9 cellular contexts compared by ENCODE assay signal in the genomic region with DNA sequence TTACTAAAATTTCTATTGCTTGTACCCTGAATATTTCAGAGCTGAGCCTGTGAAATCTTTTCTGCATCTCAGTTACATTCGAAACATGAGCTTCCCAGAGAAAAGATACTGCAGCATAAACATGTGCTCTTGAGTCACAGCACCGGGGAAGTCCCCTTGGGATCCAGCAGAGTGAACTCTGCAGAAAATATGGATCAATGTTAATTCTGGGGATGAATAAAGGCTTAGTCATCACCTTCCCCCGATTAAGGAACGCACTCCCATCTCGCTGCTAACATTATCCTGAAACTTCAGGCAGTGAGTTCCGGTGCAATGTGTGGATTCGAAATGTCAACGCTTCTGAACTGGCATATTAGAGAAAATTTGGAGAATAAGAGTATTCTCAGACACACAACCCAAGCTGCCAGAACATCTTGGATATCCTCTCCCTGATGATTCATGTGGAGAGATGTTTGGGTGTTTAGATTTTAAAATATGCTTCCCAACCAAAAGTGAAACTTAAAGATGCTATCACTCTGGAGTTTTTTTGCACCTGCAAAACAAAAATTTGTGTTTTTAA.
DNase-seq lines count a peak whose midpoint lies in the region; ATAC-seq and TF ChIP-seq lines count a peak whose summit lies in the region.
"Had no signal": no experiment of that assay in that cellular context is flagged by ENCODE, and none has a peak within 500 bp of the region (broad histone marks: within the 10 kb centered on the region; RNA-seq: fewer than 3 reads in every experiment).

No MANE protein-coding gene starts in this region.

- H3K4me3 ChIP-seq in Panc1 (ENCODE audit: low read depth in 2 of 2, low read length in 2 of 2) (peak overlapping the region; percentile 29 to 37), epithelial cell of esophagus (ENCODE audit: low read length) (peak overlapping the region; percentile 30), osteoblast (ENCODE audit: insufficient read depth, low read length) (peak overlapping the region; percentile 59)

- CTCF ChIA-PET in Panc1 (lab: Charles Lee) = no interaction called here

- H3K9me3 ChIP-seq in Panc1 (ENCODE audit: control insufficient read depth, insufficient read depth, low read depth, low read length) (no peaks in the 10 kb centered on the region), osteoblast (ENCODE audit: low read depth, low read length) (no peaks in the 10 kb centered on the region)

- no peak overlapping the region for H2AFZ ChIP-seq in osteoblast (ENCODE audit: low read length)

- BruUV-seq in Panc1 (replicated peaks; lab: Mats Ljungman, UMichigan) = no TSS peak

- H3K36me3 ChIP-seq in Panc1 (ENCODE audit: control insufficient read depth, insufficient read depth, low read length) (no peaks in the 10 kb centered on the region), osteoblast (ENCODE audit: insufficient read depth, low read length) (peaks cover 12% of the 10 kb centered on the region)

- in situ Hi-C loops in Panc1 (cut with HindIII; ENCODE audit: low pct_unique_long_range_greater_than_20kb, low sequenced_read_pairs) = no loop called here

- peak; percentile 92 for ATAC-seq in Panc1
- no peak for ATAC-seq in GM21515 (IDR thresholded peaks at IDR 0.05; ENCODE audit: unreplicated experiment)
- ATAC-seq in GM19023 (IDR thresholded peaks at IDR 0.05; ENCODE audit: unreplicated experiment) = no peak
- ATAC-seq in GM18520 (IDR thresholded peaks at IDR 0.05; ENCODE audit: unreplicated experiment) = no peak
- no peak for ATAC-seq in GM19467 (IDR thresholded peaks at IDR 0.05; ENCODE audit: unreplicated experiment)

- H3K4me2 ChIP-seq in osteoblast (ENCODE audit: insufficient read depth, low read length) = peak overlapping the region; percentile 69

- H3K27me3 ChIP-seq in Panc1 (ENCODE audit: control insufficient read depth, insufficient read depth, low read length) (no peaks in the 10 kb centered on the region), osteoblast (ENCODE audit: insufficient read depth, low read length) (no peaks in the 10 kb centered on the region)

- TF ChIP-seq CTCF in Panc1 (IDR thresholded peaks at IDR 0.05) (no peak), epithelial cell of esophagus (IDR thresholded peaks at IDR 0.05; ENCODE audit: insufficient read depth, low read depth, low read length, missing control alignments) (no peak), osteoblast (IDR thresholded peaks at IDR 0.05; ENCODE audit: extremely low read depth, low read depth, low read length) (no peak)

- H3K79me2 ChIP-seq in osteoblast (ENCODE audit: insufficient read depth, low read length) = no peaks in the 10 kb centered on the region

- intact Hi-C loops in Panc1 (cut with micrococcal nuclease; ENCODE audit: unreplicated experiment) = loop anchor here (10.0 kb wide), 1 partner anchor 119 kb away; no protein-coding TSS in a partner anchor

- DNase-seq in ELR (ENCODE audit: low read depth) = peak; percentile 97
- peak; percentile 77 for DNase-seq in Panc1 (ENCODE audit: low read depth, low spot score)
- peak; percentile 96 for DNase-seq in epithelial cell of esophagus (ENCODE audit: low read depth)
- peak; percentile 90 for DNase-seq in osteoblast (ENCODE audit: insufficient read length, low spot score, missing footprints)

- H3K27ac ChIP-seq in Panc1 (ENCODE audit: low read length) (peak overlapping the region; percentile 79; the same call in 1 of the 2 replicates), osteoblast (ENCODE audit: low read depth, low read length) (peak overlapping the region; percentile 88)
- H3K27ac ChIP-seq: VCaP had no signal

- peaks cover 39% of the 10 kb centered on the region for H3K4me1 ChIP-seq in Panc1 (ENCODE audit: control insufficient read depth, insufficient read depth, low read length)
- peaks cover 29% of the 10 kb centered on the region for H3K4me1 ChIP-seq in osteoblast (ENCODE audit: insufficient read depth, low read length)

- POLR2A ChIA-PET in Panc1 (lab: Charles Lee) = no interaction called here

- H4K20me1 ChIP-seq in osteoblast (ENCODE audit: insufficient read depth, low read length) = no peaks in the 10 kb centered on the region
